Comparison of ENCODE assay signal across 24 cellular contexts in the genomic region with DNA sequence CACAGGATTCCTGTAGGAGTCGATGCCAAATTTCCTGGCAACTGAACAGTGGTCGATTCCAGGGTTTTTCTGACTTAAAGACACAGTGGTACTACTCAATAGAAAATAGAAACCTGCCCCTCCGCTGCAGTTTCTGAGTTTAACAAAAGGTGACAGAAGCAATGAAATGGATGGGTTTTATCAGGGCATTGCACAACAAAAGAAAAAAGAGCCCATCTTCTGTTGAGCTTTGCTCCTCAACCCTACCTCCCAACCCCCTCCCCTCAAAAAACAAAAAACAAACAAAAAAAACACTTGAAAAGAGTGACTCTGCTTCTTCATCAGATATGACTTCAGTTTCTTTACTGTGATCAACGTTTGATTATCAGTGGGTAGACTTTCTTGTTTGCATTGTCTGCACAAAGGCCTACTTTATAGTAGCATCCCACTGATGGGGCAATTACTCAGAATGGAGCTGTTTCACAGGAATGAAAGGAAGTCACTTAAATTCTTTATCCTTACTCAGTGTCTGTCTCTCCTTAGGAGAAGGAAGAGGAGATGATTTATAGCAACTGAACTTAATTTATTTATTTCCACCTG.
DNase-seq lines count a peak whose midpoint lies in the region; TF ChIP-seq lines count a peak whose summit lies in the region.
"Had no signal": no experiment of that assay in that cellular context is flagged by ENCODE, and none has a peak within 500 bp of the region (broad histone marks: within the 10 kb centered on the region; RNA-seq: fewer than 3 reads in every experiment).

No MANE protein-coding gene starts in this region.

- H3K9me3 ChIP-seq in A673 (ENCODE audit: low read depth, low read length, poor library complexity, severe bottlenecking): no peaks in the 10 kb centered on the region
- H3K9me3 ChIP-seq: pancreas, vagina had no signal

- no peak overlapping the region for H3K27ac ChIP-seq in A673 (ENCODE audit: low read depth, low read length, poor library complexity, severe bottlenecking)
- H3K27ac ChIP-seq: pancreas, vagina, VCaP had no signal

- BruUV-seq in A673 (replicated peaks; lab: Mats Ljungman, UMichigan): no TSS peak

- POLR2A ChIA-PET in activated CD4-positive, alpha-beta T cell treated with anti-CD3 and anti-CD28 coated beads, Interleukin-2, amount 10 ng/mL, durations not matched to agents 7 days and 5 days (lab: Charles Lee): no interaction called here
- POLR2A ChIA-PET in A673 (lab: Charles Lee; ENCODE audit: low non-redundant PET): no interaction called here

- H3K4me1 Mint-ChIP-seq in activated CD4-positive, alpha-beta T cell treated with anti-CD3 and anti-CD28 coated beads, Interleukin-2, amount 10 ng/mL, durations not matched to agents 24 days and 14 days: no peaks in the 10 kb centered on the region
- H3K4me1 Mint-ChIP-seq in activated CD4-positive, alpha-beta T cell treated with anti-CD3 and anti-CD28 coated beads, Interleukin-2, amount 10 ng/mL, durations not matched to agents 7 days and 5 days: no peaks in the 10 kb centered on the region
- peaks cover 32% of the 10 kb centered on the region for H3K4me1 Mint-ChIP-seq in brain
- H3K4me1 Mint-ChIP-seq: CD4-positive, CD25-positive, alpha-beta regulatory T cell had no signal

- H3K36me3 Mint-ChIP-seq in activated CD4-positive, alpha-beta T cell treated with anti-CD3 and anti-CD28 coated beads, Interleukin-2, amount 10 ng/mL, durations not matched to agents 24 days and 14 days (ENCODE audit: low read depth): no peaks in the 10 kb centered on the region
- no peaks in the 10 kb centered on the region for H3K36me3 Mint-ChIP-seq in activated CD4-positive, alpha-beta T cell treated with anti-CD3 and anti-CD28 coated beads, Interleukin-2, amount 10 ng/mL, durations not matched to agents 7 days and 5 days (ENCODE audit: low read depth)
- no peaks in the 10 kb centered on the region for H3K36me3 Mint-ChIP-seq in brain
- H3K36me3 Mint-ChIP-seq: CD4-positive, CD25-positive, alpha-beta regulatory T cell had no signal

- peak; percentile 28 for DNase-seq in activated CD4-positive, alpha-beta T cell treated with anti-CD3 and anti-CD28 coated beads, Interleukin-2, amount 10 ng/mL, durations not matched to agents 24 days and 14 days
- no peak for DNase-seq in activated CD4-positive, alpha-beta T cell treated with anti-CD3 and anti-CD28 coated beads, Interleukin-2, amount 10 ng/mL, durations not matched to agents 7 days and 5 days
- DNase-seq in NCI-H2227 treated with DMSO at 0.1 percent for 48 hours (lab: John Stamatoyannopoulos, UW) (peak; percentile 3), retina (peak; percentile 67), A673 (ENCODE audit: low spot score) (no peak), GF-D8 (lab: John Stamatoyannopoulos, UW) (no peak), NCI-H2171 treated with DMSO at 0.1 percent for 48 hours (lab: John Stamatoyannopoulos, UW) (no peak)
- DNase-seq: ACHN; activated CD8-positive, alpha-beta T cell treated with anti-CD3 and anti-CD28 coated beads, Interleukin-2, amount 10 ng/mL, durations not matched to agents 7 days and 5 days; activated T-cell treated with anti-CD3 and anti-CD28 coated beads, Interleukin-2, amount 50 U/mL, for 48 hours; CD4-positive, CD25-positive, alpha-beta regulatory T cell; DMS53; dorsolateral prefrontal cortex; NCI-H1417; NCI-H524 treated with DMSO at 0.1 percent for 48 hours; pancreas; stimulated activated CD4-positive, alpha-beta T cell treated with anti-CD3 and anti-CD28 coated beads, Interleukin-4, amount 100 ng/mL, for 4 hours; stimulated activated CD8-positive, alpha-beta memory T cell treated with anti-CD3 and anti-CD28 coated beads, Interleukin-4, amount 100 ng/mL, for 48 hours; SW 1271 had no signal

- H3K4me3 ChIP-seq in A673 (ENCODE audit: low read depth, low read length, poor library complexity, severe bottlenecking): no peak overlapping the region
- H3K4me3 ChIP-seq: pancreas, skin epidermis, vagina had no signal

- H3K27ac Mint-ChIP-seq in activated CD4-positive, alpha-beta T cell treated with anti-CD3 and anti-CD28 coated beads, Interleukin-2, amount 10 ng/mL, durations not matched to agents 24 days and 14 days: no peak overlapping the region
- H3K27ac Mint-ChIP-seq in activated CD4-positive, alpha-beta T cell treated with anti-CD3 and anti-CD28 coated beads, Interleukin-2, amount 10 ng/mL, durations not matched to agents 7 days and 5 days: no peak overlapping the region
- peak overlapping the region; percentile 45 to 87 (median 65) for H3K27ac Mint-ChIP-seq in brain
- H3K27ac Mint-ChIP-seq: activated CD8-positive, alpha-beta T cell treated with anti-CD3 and anti-CD28 coated beads, Interleukin-2, amount 10 ng/mL, durations not matched to agents 7 days and 5 days; activated naive CD8-positive, alpha-beta T cell; CD4-positive, CD25-positive, alpha-beta regulatory T cell had no signal

- no peaks in the 10 kb centered on the region for H3K9me3 Mint-ChIP-seq in activated CD4-positive, alpha-beta T cell treated with anti-CD3 and anti-CD28 coated beads, Interleukin-2, amount 10 ng/mL, durations not matched to agents 24 days and 14 days
- H3K9me3 Mint-ChIP-seq in activated CD4-positive, alpha-beta T cell treated with anti-CD3 and anti-CD28 coated beads, Interleukin-2, amount 10 ng/mL, durations not matched to agents 7 days and 5 days: no peaks in the 10 kb centered on the region
- peaks cover 0 to 3% (median 0%) of the 10 kb centered on the region in 5 experiments for H3K9me3 Mint-ChIP-seq in brain
- H3K9me3 Mint-ChIP-seq: CD4-positive, CD25-positive, alpha-beta regulatory T cell had no signal

- H3K4me3 Mint-ChIP-seq in activated CD4-positive, alpha-beta T cell treated with anti-CD3 and anti-CD28 coated beads, Interleukin-2, amount 10 ng/mL, durations not matched to agents 24 days and 14 days: no peak overlapping the region
- H3K4me3 Mint-ChIP-seq in activated CD4-positive, alpha-beta T cell treated with anti-CD3 and anti-CD28 coated beads, Interleukin-2, amount 10 ng/mL, durations not matched to agents 7 days and 5 days: no peak overlapping the region
- peak overlapping the region in 4 of 5 experiments; percentile 24 to 73 (median 52) for H3K4me3 Mint-ChIP-seq in brain
- H3K4me3 Mint-ChIP-seq: activated CD8-positive, alpha-beta T cell treated with anti-CD3 and anti-CD28 coated beads, Interleukin-2, amount 10 ng/mL, durations not matched to agents 7 days and 5 days; activated naive CD8-positive, alpha-beta T cell; CD4-positive, CD25-positive, alpha-beta regulatory T cell had no signal

- H3K27me3 Mint-ChIP-seq in activated CD4-positive, alpha-beta T cell treated with anti-CD3 and anti-CD28 coated beads, Interleukin-2, amount 10 ng/mL, durations not matched to agents 24 days and 14 days: peaks cover 39% of the 10 kb centered on the region
- H3K27me3 Mint-ChIP-seq in activated CD4-positive, alpha-beta T cell treated with anti-CD3 and anti-CD28 coated beads, Interleukin-2, amount 10 ng/mL, durations not matched to agents 7 days and 5 days: peaks cover 24% of the 10 kb centered on the region
- H3K27me3 Mint-ChIP-seq in brain: no peaks in the 10 kb centered on the region
- H3K27me3 Mint-ChIP-seq: activated naive CD8-positive, alpha-beta T cell had no signal

- no peaks in the 10 kb centered on the region for H3K4me1 ChIP-seq in A673 (ENCODE audit: insufficient read depth, low read length, poor library complexity, severe bottlenecking)

- TF ChIP-seq CTCF in brain (conservative IDR thresholded peaks at IDR 0.05) (no peak), A673 (conservative IDR thresholded peaks at IDR 0.05; ENCODE audit: low read depth, low read length) (no peak)

- CTCF ChIA-PET in activated CD4-positive, alpha-beta T cell treated with anti-CD3 and anti-CD28 coated beads, Interleukin-2, amount 10 ng/mL, durations not matched to agents 7 days and 5 days (lab: Charles Lee): no interaction called here
- CTCF ChIA-PET in A673 (lab: Charles Lee): interaction anchor here (0.5 kb wide), 1 partner anchor 375 kb away, joined by 14 read pairs; no protein-coding TSS in a partner anchor

- intact Hi-C loops in activated CD4-positive, alpha-beta T cell treated with anti-CD3 and anti-CD28 coated beads, Interleukin-2, amount 10 ng/mL, durations not matched to agents 24 days and 14 days (cut with micrococcal nuclease): no loop called here
- intact Hi-C loops in A673 (cut with micrococcal nuclease; ENCODE audit: unreplicated experiment): no loop called here

- H3K27me3 ChIP-seq in A673 (replicated peaks; ENCODE audit: insufficient read depth, low read depth, low read length, poor library complexity): no peaks in the 10 kb centered on the region
- H3K27me3 ChIP-seq: dorsolateral prefrontal cortex, pancreas, vagina had no signal

- no peaks in the 10 kb centered on the region for H3K36me3 ChIP-seq in A673 (ENCODE audit: insufficient read depth, low read length, poor library complexity, severe bottlenecking)
- H3K36me3 ChIP-seq: pancreas, vagina had no signal

Comparison
In these comparisons a context has a peak if more than half of its experiments do, and no peak if none do; other contexts are left out.
1. DNase-seq: peak in activated CD4-positive, alpha-beta T cell treated with anti-CD3 and anti-CD28 coated beads, Interleukin-2, amount 10 ng/mL, durations not matched to agents 24 days and 14 days (single experiment), NCI-H2227 treated with DMSO at 0.1 percent for 48 hours (single experiment) and retina (single experiment); none in activated CD4-positive, alpha-beta T cell treated with anti-CD3 and anti-CD28 coated beads, Interleukin-2, amount 10 ng/mL, durations not matched to agents 7 days and 5 days (single experiment), A673 (single experiment), GF-D8 (single experiment) and NCI-H2171 treated with DMSO at 0.1 percent for 48 hours (single experiment).
2. H3K27ac Mint-ChIP-seq: peak in brain (5 of 5); none in activated CD4-positive, alpha-beta T cell treated with anti-CD3 and anti-CD28 coated beads, Interleukin-2, amount 10 ng/mL, durations not matched to agents 24 days and 14 days (single experiment) and activated CD4-positive, alpha-beta T cell treated with anti-CD3 and anti-CD28 coated beads, Interleukin-2, amount 10 ng/mL, durations not matched to agents 7 days and 5 days (single experiment).
3. H3K4me3 Mint-ChIP-seq: peak in brain (4 of 5); none in activated CD4-positive, alpha-beta T cell treated with anti-CD3 and anti-CD28 coated beads, Interleukin-2, amount 10 ng/mL, durations not matched to agents 24 days and 14 days (single experiment) and activated CD4-positive, alpha-beta T cell treated with anti-CD3 and anti-CD28 coated beads, Interleukin-2, amount 10 ng/mL, durations not matched to agents 7 days and 5 days (single experiment).